18 cellular contexts compared by ENCODE assay signal in genomic region chr10:36188461-36188860, GRCh38.
DNase-seq lines count a peak whose midpoint lies in the region; ATAC-seq, FAIRE-seq and TF ChIP-seq lines count a peak whose summit lies in the region.
"Had no signal": no experiment of that assay in that cellular context is flagged by ENCODE, and none has a peak within 500 bp of the region (broad histone marks: within the 10 kb centered on the region; RNA-seq: fewer than 3 reads in every experiment).

No MANE protein-coding gene starts in this region.

- H3K9me3 ChIP-seq in astrocyte (ENCODE audit: insufficient read depth, low read depth, low read length) (peaks cover 7% of the 10 kb centered on the region), lower lobe of right lung (peaks cover 21% of the 10 kb centered on the region), subcutaneous abdominal adipose tissue (ENCODE audit: control insufficient read depth in 5 of 5, low read length in 5 of 5) (peaks cover 6 to 26% (median 16%) of the 10 kb centered on the region in 5 donors)

- no peak overlapping the region for H3K9ac ChIP-seq in astrocyte (ENCODE audit: low read length)
- H3K9ac ChIP-seq in subcutaneous abdominal adipose tissue (ENCODE audit: low read length in 5 of 5): no peak overlapping the region
- H3K9ac ChIP-seq: SK-N-SH had no signal

- no peak for FAIRE-seq in astrocyte (lab: Jason Lieb, UNC)
- FAIRE-seq: A204.1, kidney had no signal

- H3K27ac ChIP-seq in astrocyte (ENCODE audit: low read depth, low read length) (no peak overlapping the region), lower lobe of right lung (peak overlapping the region; percentile 27), subcutaneous abdominal adipose tissue (ENCODE audit: low read depth, low read length) (peak overlapping the region; percentile 32)
- H3K27ac ChIP-seq: spleen, upper lobe of left lung had no signal

- no peak overlapping the region for H3K4me3 Mint-ChIP-seq in astrocyte (ENCODE audit: unreplicated experiment)
- H3K4me3 Mint-ChIP-seq in activated CD4-positive, alpha-beta T cell treated with anti-CD3 and anti-CD28 coated beads for 36 hours: no peak overlapping the region
- H3K4me3 Mint-ChIP-seq in activated CD4-positive, alpha-beta T cell treated with anti-CD3 and anti-CD28 coated beads, Interleukin-2, amount 10 ng/mL, durations not matched to agents 24 days and 14 days: no peak overlapping the region
- H3K4me3 Mint-ChIP-seq: CD14-positive monocyte; stimulated activated effector memory CD8-positive, alpha-beta T cell treated with anti-CD3 and anti-CD28 coated beads, Interleukin-12 subunit alpha, Interleukin-12 subunit beta, amount 100 ng/mL, for 72 hours had no signal

- H3K4me3 ChIP-seq in astrocyte (ENCODE audit: insufficient read depth, low read depth, low read length) (no peak overlapping the region), lower lobe of right lung (no peak overlapping the region), subcutaneous abdominal adipose tissue (ENCODE audit: low read depth in 1 of 5, low read length in 5 of 5) (no peak overlapping the region)
- H3K4me3 ChIP-seq: spleen, upper lobe of left lung had no signal

- H3K79me2 ChIP-seq in astrocyte (ENCODE audit: insufficient read depth, low read length): no peaks in the 10 kb centered on the region

- H3K4me1 ChIP-seq in astrocyte (ENCODE audit: insufficient read depth, low read length): no peaks in the 10 kb centered on the region
- peaks cover 14% of the 10 kb centered on the region for H3K4me1 ChIP-seq in lower lobe of right lung
- H3K4me1 ChIP-seq in subcutaneous abdominal adipose tissue (ENCODE audit: control insufficient read depth in 5 of 5, insufficient read depth in 5 of 5, low read length in 5 of 5): peaks cover 1 to 16% (median 9%) of the 10 kb centered on the region in 5 donors
- H3K4me1 ChIP-seq: spleen had no signal

- peaks cover 6% of the 10 kb centered on the region for H3K27me3 Mint-ChIP-seq in astrocyte (ENCODE audit: low read depth, unreplicated experiment)
- H3K27me3 Mint-ChIP-seq in activated CD4-positive, alpha-beta T cell treated with anti-CD3 and anti-CD28 coated beads for 36 hours: no peaks in the 10 kb centered on the region
- H3K27me3 Mint-ChIP-seq in activated CD4-positive, alpha-beta T cell treated with anti-CD3 and anti-CD28 coated beads, Interleukin-2, amount 10 ng/mL, durations not matched to agents 24 days and 14 days: no peaks in the 10 kb centered on the region

- no peaks in the 10 kb centered on the region for H3K36me3 Mint-ChIP-seq in astrocyte (ENCODE audit: low read depth, unreplicated experiment)
- H3K36me3 Mint-ChIP-seq in activated CD4-positive, alpha-beta T cell treated with anti-CD3 and anti-CD28 coated beads for 36 hours (ENCODE audit: low read depth): no peaks in the 10 kb centered on the region
- H3K36me3 Mint-ChIP-seq in activated CD4-positive, alpha-beta T cell treated with anti-CD3 and anti-CD28 coated beads, Interleukin-2, amount 10 ng/mL, durations not matched to agents 24 days and 14 days (ENCODE audit: low read depth): no peaks in the 10 kb centered on the region
- H3K36me3 Mint-ChIP-seq: CD14-positive monocyte; stimulated activated effector memory CD8-positive, alpha-beta T cell treated with anti-CD3 and anti-CD28 coated beads, Interleukin-12 subunit alpha, Interleukin-12 subunit beta, amount 100 ng/mL, for 72 hours had no signal

- DNase-seq in NCI-H2081 (lab: John Stamatoyannopoulos, UW) (peak; percentile 29 to 64), NCI-H2081 treated with DMSO at 0.1 percent for 48 hours (lab: John Stamatoyannopoulos, UW) (no peak), astrocyte (ENCODE audit: low read depth) (no peak), lower lobe of right lung (no peak), H4 (ENCODE audit: low spot score) (no peak)
- DNase-seq in activated CD4-positive, alpha-beta T cell treated with anti-CD3 and anti-CD28 coated beads for 36 hours: no peak
- no peak for DNase-seq in activated CD4-positive, alpha-beta T cell treated with anti-CD3 and anti-CD28 coated beads, Interleukin-2, amount 10 ng/mL, durations not matched to agents 24 days and 14 days
- DNase-seq: activated CD4-positive, alpha-beta T cell treated with anti-CD3 and anti-CD28 coated beads, Interleukin-2, amount 50 U/mL, for 1 hour; activated naive CD4-positive, alpha-beta T cell; DMS79; kidney; SK-N-SH; spleen; upper lobe of left lung had no signal

- no peaks in the 10 kb centered on the region for H4K20me1 ChIP-seq in astrocyte (ENCODE audit: insufficient read depth, low read length)

- intact Hi-C loops in lower lobe of right lung (cut with DNase I): no loop called here
- intact Hi-C loops in activated CD4-positive, alpha-beta T cell treated with anti-CD3 and anti-CD28 coated beads for 36 hours (cut with DNase I, micrococcal nuclease): no loop called here
- intact Hi-C loops in activated CD4-positive, alpha-beta T cell treated with anti-CD3 and anti-CD28 coated beads, Interleukin-2, amount 10 ng/mL, durations not matched to agents 24 days and 14 days (cut with micrococcal nuclease): no loop called here

- POLR2A ChIA-PET in activated CD4-positive, alpha-beta T cell treated with anti-CD3 and anti-CD28 coated beads for 36 hours (lab: Charles Lee): no interaction called here

- H3K4me2 ChIP-seq in astrocyte (ENCODE audit: low read length): no peak overlapping the region
- H3K4me2 ChIP-seq: SK-N-SH had no signal

- ATAC-seq in lower lobe of right lung: no peak
- ATAC-seq in activated CD4-positive, alpha-beta T cell treated with anti-CD3 and anti-CD28 coated beads for 36 hours: no peak
- ATAC-seq: stimulated activated effector memory CD8-positive, alpha-beta T cell treated with anti-CD3 and anti-CD28 coated beads, Interleukin-12 subunit alpha, Interleukin-12 subunit beta, amount 100 ng/mL, for 72 hours had no signal

- H3K27ac Mint-ChIP-seq in astrocyte (ENCODE audit: unreplicated experiment): no peak overlapping the region
- no peak overlapping the region for H3K27ac Mint-ChIP-seq in activated CD4-positive, alpha-beta T cell treated with anti-CD3 and anti-CD28 coated beads for 36 hours
- no peak overlapping the region for H3K27ac Mint-ChIP-seq in activated CD4-positive, alpha-beta T cell treated with anti-CD3 and anti-CD28 coated beads, Interleukin-2, amount 10 ng/mL, durations not matched to agents 24 days and 14 days
- H3K27ac Mint-ChIP-seq: CD14-positive monocyte; stimulated activated effector memory CD8-positive, alpha-beta T cell treated with anti-CD3 and anti-CD28 coated beads, Interleukin-12 subunit alpha, Interleukin-12 subunit beta, amount 100 ng/mL, for 72 hours had no signal

- H3K4me1 Mint-ChIP-seq in astrocyte (ENCODE audit: low read depth, unreplicated experiment): peaks cover 4% of the 10 kb centered on the region
- no peaks in the 10 kb centered on the region for H3K4me1 Mint-ChIP-seq in activated CD4-positive, alpha-beta T cell treated with anti-CD3 and anti-CD28 coated beads for 36 hours
- H3K4me1 Mint-ChIP-seq in activated CD4-positive, alpha-beta T cell treated with anti-CD3 and anti-CD28 coated beads, Interleukin-2, amount 10 ng/mL, durations not matched to agents 24 days and 14 days: no peaks in the 10 kb centered on the region
- H3K4me1 Mint-ChIP-seq: CD14-positive monocyte; stimulated activated effector memory CD8-positive, alpha-beta T cell treated with anti-CD3 and anti-CD28 coated beads, Interleukin-12 subunit alpha, Interleukin-12 subunit beta, amount 100 ng/mL, for 72 hours had no signal

- no peaks in the 10 kb centered on the region for H3K36me3 ChIP-seq in astrocyte (ENCODE audit: insufficient read depth, low read length)
- no peaks in the 10 kb centered on the region for H3K36me3 ChIP-seq in lower lobe of right lung
- H3K36me3 ChIP-seq in subcutaneous abdominal adipose tissue (ENCODE audit: control insufficient read depth in 5 of 5, insufficient read depth in 5 of 5, low read length in 5 of 5): no peaks in the 10 kb centered on the region
- H3K36me3 ChIP-seq: spleen, upper lobe of left lung had no signal

- peak overlapping the region; percentile 51 for H2AFZ ChIP-seq in astrocyte (ENCODE audit: low read depth, low read length)

- no peaks in the 10 kb centered on the region for H3K27me3 ChIP-seq in astrocyte (ENCODE audit: insufficient read depth, low read length)
- no peaks in the 10 kb centered on the region for H3K27me3 ChIP-seq in lower lobe of right lung (ENCODE audit: low read depth)
- H3K27me3 ChIP-seq in subcutaneous abdominal adipose tissue (ENCODE audit: control insufficient read depth in 5 of 5, insufficient read depth in 4 of 5, low read length in 5 of 5): no peaks in the 10 kb centered on the region
- H3K27me3 ChIP-seq: spleen, upper lobe of left lung had no signal

- peaks cover 15% of the 10 kb centered on the region for H3K9me3 Mint-ChIP-seq in astrocyte (ENCODE audit: unreplicated experiment)
- H3K9me3 Mint-ChIP-seq in activated CD4-positive, alpha-beta T cell treated with anti-CD3 and anti-CD28 coated beads for 36 hours (ENCODE audit: low read depth): peaks cover 28% of the 10 kb centered on the region
- peaks cover 15% of the 10 kb centered on the region for H3K9me3 Mint-ChIP-seq in activated CD4-positive, alpha-beta T cell treated with anti-CD3 and anti-CD28 coated beads, Interleukin-2, amount 10 ng/mL, durations not matched to agents 24 days and 14 days

- TF ChIP-seq CTCF in astrocyte (IDR thresholded peaks at IDR 0.05; ENCODE audit: insufficient read depth, low read depth, low read length) (no peak), lower lobe of right lung (IDR thresholded peaks at IDR 0.05) (no peak)

- CTCF ChIA-PET in activated CD4-positive, alpha-beta T cell treated with anti-CD3 and anti-CD28 coated beads for 36 hours (lab: Charles Lee): no interaction called here

Comparison
In these comparisons a context has a peak if more than half of its experiments do, and no peak if none do; other contexts are left out.
1. DNase-seq: peak in NCI-H2081 (2 of 2); none in NCI-H2081 treated with DMSO at 0.1 percent for 48 hours (single experiment), astrocyte (single experiment), lower lobe of right lung (single experiment), activated CD4-positive, alpha-beta T cell treated with anti-CD3 and anti-CD28 coated beads for 36 hours (single experiment), activated CD4-positive, alpha-beta T cell treated with anti-CD3 and anti-CD28 coated beads, Interleukin-2, amount 10 ng/mL, durations not matched to agents 24 days and 14 days (single experiment) and H4 (single experiment).